Comparison of ENCODE assay signal across 1 cellular context in genomic region chr22:17098379-17098819, GRCh38.
TF ChIP-seq lines count a peak whose summit lies in the region.

No MANE protein-coding gene starts in this region.

TF ChIP-seq in K562, 482 proteins besides CTCF, POLR2A, EP300 and RAD21 (continued from another document):
- TF ChIP-seq TBL1XR1 (IDR thresholded peaks at IDR 0.05; ENCODE audit: low read length in 2 of 2) (peak in 1 of 2 experiments; percentile 48; a peak in 1 of 4 replicates), JUN (IDR thresholded peaks at IDR 0.05; ENCODE audit: borderline replicate concordance, low read depth, low read length) (0 out of 2 replicates have a peak, but pooled peaks have one; percentile 17), JUN (CRISPR knock-in tag; IDR thresholded peaks at IDR 0.05; ENCODE audit: borderline replicate concordance) (no peak), KLF16 (IDR thresholded peaks at IDR 0.05) (peak; percentile 48; the same call in 1 of the 2 replicates), NFXL1 (CRISPR knock-in tag; IDR thresholded peaks at IDR 0.05) (no peak), ARID1B (IDR thresholded peaks at IDR 0.05) (peak; percentile 41; the same call in 1 of the 2 replicates), CBFA2T2 (conservative IDR thresholded peaks at IDR 0.05) (peak; percentile 20; the same call in 1 of the 2 replicates), CLOCK (CRISPR knock-in tag; IDR thresholded peaks at IDR 0.05; ENCODE audit: borderline replicate concordance) (no peak), FUS (optimal IDR thresholded peaks at IDR 0.05; ENCODE audit: low read depth, low read length) (no peak), ZNF444 (CRISPR knock-in tag; IDR thresholded peaks at IDR 0.05) (no peak), KDM2B (CRISPR knock-in tag; IDR thresholded peaks at IDR 0.05) (no peak), HDAC1 (IDR thresholded peaks at IDR 0.05) (no peak), GMEB1 (CRISPR knock-in tag; IDR thresholded peaks at IDR 0.05) (0 out of 2 replicates have a peak, but pooled peaks have one; percentile 3), MTF1 (CRISPR knock-in tag; IDR thresholded peaks at IDR 0.05; ENCODE audit: borderline replicate concordance) (no peak), PBX2 (CRISPR knock-in tag; IDR thresholded peaks at IDR 0.05; ENCODE audit: low read depth) (no peak), PBX2 (tag; conservative IDR thresholded peaks at IDR 0.05; ENCODE audit: low read depth) (no peak), ZBTB9 (CRISPR knock-in tag; IDR thresholded peaks at IDR 0.05) (no peak), BRF1 (IDR thresholded peaks at IDR 0.05; ENCODE audit: borderline replicate concordance, extremely low read depth, insufficient read length) (no peak), STAT5A (IDR thresholded peaks at IDR 0.05; ENCODE audit: borderline replicate concordance, low read length) (no peak), PREB (CRISPR knock-in tag; IDR thresholded peaks at IDR 0.05) (no peak), TRIM24 (IDR thresholded peaks at IDR 0.05) (no peak), CREM (IDR thresholded peaks at IDR 0.05; ENCODE audit: low read depth) (peak; percentile 28; the same call in 1 of the 2 replicates), MAZ (CRISPR knock-in tag; conservative IDR thresholded peaks at IDR 0.05 in 1 of 2, IDR thresholded peaks at IDR 0.05 in 1 of 2) (no peak), CBFB (CRISPR knock-in tag; IDR thresholded peaks at IDR 0.05) (no peak), CEBPB (tag; IDR thresholded peaks at IDR 0.05) (peak; percentile 87), RCOR1 (IDR thresholded peaks at IDR 0.05; ENCODE audit: borderline replicate concordance in 1 of 2, low read depth in 2 of 2, low read length in 2 of 2) (peak; percentile 36 to 98; a peak in 3 of 4 replicates), KDM5B (IDR thresholded peaks at IDR 0.05; ENCODE audit: insufficient replicate concordance, low read depth, low read length) (no peak), ZBTB33 (CRISPR knock-in tag; IDR thresholded peaks at IDR 0.05) (no peak), TFAM (CRISPR knock-in tag; conservative IDR thresholded peaks at IDR 0.05) (no peak), RNF219 (CRISPR knock-in tag; IDR thresholded peaks at IDR 0.05) (no peak), HINFP (tag; conservative IDR thresholded peaks at IDR 0.05; ENCODE audit: low read depth) (no peak), SOX6 (IDR thresholded peaks at IDR 0.05) (peak; percentile 72; the same call in 1 of the 2 replicates), ZC3H8 (IDR thresholded peaks at IDR 0.05) (no peak), FOXK1 (CRISPR knock-in tag; IDR thresholded peaks at IDR 0.05; ENCODE audit: borderline replicate concordance) (no peak), ETV6 (IDR thresholded peaks at IDR 0.05; ENCODE audit: borderline replicate concordance in 1 of 2, low read depth in 2 of 2, low read length in 1 of 2) (no peak), ETV6 (CRISPR knock-in tag; IDR thresholded peaks at IDR 0.05; ENCODE audit: borderline replicate concordance) (no peak), USF1 (CRISPR knock-in tag; IDR thresholded peaks at IDR 0.05) (no peak), BDP1 (IDR thresholded peaks at IDR 0.05; ENCODE audit: insufficient read depth, insufficient read length) (no peak), E2F4 (CRISPR knock-in tag; IDR thresholded peaks at IDR 0.05; ENCODE audit: low read depth) (no peak), SRSF3 (IDR thresholded peaks at IDR 0.05; ENCODE audit: insufficient read depth, low read length) (no peak), MTA1 (IDR thresholded peaks at IDR 0.05; ENCODE audit: borderline replicate concordance) (no peak), CTBP1 (IDR thresholded peaks at IDR 0.05; ENCODE audit: borderline replicate concordance) (peak; percentile 88), OTX1 (CRISPR knock-in tag; IDR thresholded peaks at IDR 0.05) (no peak), FOXK2 (conservative IDR thresholded peaks at IDR 0.05 in 1 of 2, IDR thresholded peaks at IDR 0.05 in 1 of 2; ENCODE audit: low read depth in 2 of 2) (no peak)
